2 cellular contexts compared by ENCODE assay signal in genomic region chr1:8905582-8906191, GRCh38.
TF ChIP-seq lines count a peak whose summit lies in the region.

No MANE protein-coding gene starts in this region.

TF ChIP-seq in HepG2, 621 proteins besides CTCF, POLR2A, EP300 and RAD21:
- TF ChIP-seq ETV6 (CRISPR knock-in tag; conservative IDR thresholded peaks at IDR 0.05) (no peak), ZBTB25 (CRISPR knock-in tag; IDR thresholded peaks at IDR 0.05) (no peak), ZNF20 (CRISPR knock-in tag; IDR thresholded peaks at IDR 0.05) (no peak), THAP11 (CRISPR knock-in tag; IDR thresholded peaks at IDR 0.05) (no peak), ZBTB33 (CRISPR knock-in tag; IDR thresholded peaks at IDR 0.05) (0 out of 2 replicates have a peak, but pooled peaks have one; percentile 14), MYC (CRISPR knock-in tag; IDR thresholded peaks at IDR 0.05; ENCODE audit: borderline replicate concordance) (no peak)

TF ChIP-seq in K562, 482 proteins besides CTCF, POLR2A, EP300 and RAD21:
- 0 out of 2 replicates have a peak, but pooled peaks have one; percentile 22 for TF ChIP-seq EGR1 (conservative IDR thresholded peaks at IDR 0.05)
- TF ChIP-seq USF2 (CRISPR knock-in tag; IDR thresholded peaks at IDR 0.05): peak; percentile 30; the same call in 1 of the 2 replicates
- TF ChIP-seq CBFA2T2 (conservative IDR thresholded peaks at IDR 0.05): 0 out of 2 replicates have a peak, but pooled peaks have one; percentile 12
- no peak for TF ChIP-seq GMEB1 (CRISPR knock-in tag; IDR thresholded peaks at IDR 0.05)
- peak; percentile 78 for TF ChIP-seq TFE3 (CRISPR knock-in tag; IDR thresholded peaks at IDR 0.05)
- peak; percentile 77; the same call in 1 of the 2 replicates for TF ChIP-seq TOE1 (IDR thresholded peaks at IDR 0.05; ENCODE audit: borderline replicate concordance)
- TF ChIP-seq TOE1 (CRISPR knock-in tag; IDR thresholded peaks at IDR 0.05; ENCODE audit: borderline replicate concordance, low read depth): no peak
- TF ChIP-seq RAD51 (IDR thresholded peaks at IDR 0.05; ENCODE audit: borderline replicate concordance, low read depth): peak; percentile 73
- no peak for TF ChIP-seq BMI1 (IDR thresholded peaks at IDR 0.05; ENCODE audit: low read length)
